ENCODE assay signal across 10 cellular contexts in the genomic region with DNA sequence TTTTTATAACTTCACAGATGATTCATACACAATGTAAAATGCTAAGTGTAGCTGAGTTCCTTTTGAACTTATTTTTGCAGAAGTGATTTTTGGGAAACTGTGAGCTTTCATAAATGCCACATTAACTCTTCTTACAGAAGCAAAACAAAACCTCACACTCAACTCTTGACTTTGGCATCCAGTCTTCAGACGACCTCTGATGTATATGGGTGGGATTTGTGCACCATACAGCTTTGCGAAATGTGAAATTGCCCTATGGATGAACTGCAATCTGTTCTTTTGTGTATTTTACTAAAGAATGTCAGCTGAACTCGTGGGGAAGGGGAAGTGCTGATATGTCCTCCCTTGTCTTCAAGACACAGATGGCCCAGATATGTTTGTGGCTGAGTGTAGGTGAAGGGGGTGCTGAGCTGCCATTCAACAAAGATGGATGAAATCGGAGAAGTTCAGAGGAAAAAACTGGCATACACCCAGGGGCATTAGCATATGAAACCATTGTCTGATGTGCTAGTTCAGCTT.
DNase-seq lines count a peak whose midpoint lies in the region; ATAC-seq and TF ChIP-seq lines count a peak whose summit lies in the region.
"Had no signal": no experiment of that assay in that cellular context is flagged by ENCODE, and none has a peak within 500 bp of the region (broad histone marks: within the 10 kb centered on the region; RNA-seq: fewer than 3 reads in every experiment).

No MANE protein-coding gene starts in this region.

- no peak for ATAC-seq in activated CD8-positive, alpha-beta memory T cell treated with anti-CD3 and anti-CD28 coated beads, Interleukin-2, amount 10 ng/mL, durations not matched to agents 7 days and 5 days
- ATAC-seq in GM18909 (IDR thresholded peaks at IDR 0.05; ENCODE audit: poor library complexity, unreplicated experiment), result no peak

- intact Hi-C loops in activated T-helper 1 cell treated with anti-CD3 and anti-CD28 coated beads, Interleukin-12 subunit alpha, Interleukin-12 subunit beta, Interleukin-2, Interleukin-4 antibody, amounts not matched to agents 30 ng/mL and 10 ng/mL and 1 ng/mL, durations not matched to agents 14 hours and 24 hours and 36 hours (cut with micrococcal nuclease), result loop anchor here (5.0 to 10.0 kb wide), 3 partner anchors 196 to 926 kb away; a partner anchor contains a TSS

- TF ChIP-seq CTCF in osteocyte (IDR thresholded peaks at IDR 0.05), result no peak

- CTCF ChIA-PET in activated CD8-positive, alpha-beta memory T cell treated with anti-CD3 and anti-CD28 coated beads, Interleukin-2, amount 10 ng/mL, durations not matched to agents 7 days and 5 days (lab: Charles Lee), result no interaction called here

- no peaks in the 10 kb centered on the region for H3K27me3 Mint-ChIP-seq in activated CD8-positive, alpha-beta memory T cell treated with anti-CD3 and anti-CD28 coated beads, Interleukin-2, amount 10 ng/mL, durations not matched to agents 7 days and 5 days
- no peaks in the 10 kb centered on the region for H3K27me3 Mint-ChIP-seq in activated T-helper 1 cell treated with anti-CD3 and anti-CD28 coated beads, Interleukin-12 subunit alpha, Interleukin-12 subunit beta, Interleukin-2, Interleukin-4 antibody, amounts not matched to agents 30 ng/mL and 10 ng/mL and 1 ng/mL, durations not matched to agents 14 hours and 24 hours and 36 hours (ENCODE audit: insufficient read depth)
- no peaks in the 10 kb centered on the region for H3K27me3 Mint-ChIP-seq in osteocyte (ENCODE audit: unreplicated experiment)

- no peaks in the 10 kb centered on the region for H3K9me3 Mint-ChIP-seq in activated CD8-positive, alpha-beta memory T cell treated with anti-CD3 and anti-CD28 coated beads, Interleukin-2, amount 10 ng/mL, durations not matched to agents 7 days and 5 days (ENCODE audit: low read depth)
- H3K9me3 Mint-ChIP-seq in activated T-helper 1 cell treated with anti-CD3 and anti-CD28 coated beads, Interleukin-12 subunit alpha, Interleukin-12 subunit beta, Interleukin-2, Interleukin-4 antibody, amounts not matched to agents 30 ng/mL and 10 ng/mL and 1 ng/mL, durations not matched to agents 14 hours and 24 hours and 36 hours, result no peaks in the 10 kb centered on the region
- no peaks in the 10 kb centered on the region for H3K9me3 Mint-ChIP-seq in osteocyte (ENCODE audit: unreplicated experiment)

- peaks cover 3% of the 10 kb centered on the region for H3K36me3 Mint-ChIP-seq in activated CD8-positive, alpha-beta memory T cell treated with anti-CD3 and anti-CD28 coated beads, Interleukin-2, amount 10 ng/mL, durations not matched to agents 7 days and 5 days
- peaks cover 10% of the 10 kb centered on the region for H3K36me3 Mint-ChIP-seq in activated T-helper 1 cell treated with anti-CD3 and anti-CD28 coated beads, Interleukin-12 subunit alpha, Interleukin-12 subunit beta, Interleukin-2, Interleukin-4 antibody, amounts not matched to agents 30 ng/mL and 10 ng/mL and 1 ng/mL, durations not matched to agents 14 hours and 24 hours and 36 hours (ENCODE audit: low read depth)
- H3K36me3 Mint-ChIP-seq in osteocyte (ENCODE audit: unreplicated experiment), result no peaks in the 10 kb centered on the region

- H3K4me1 Mint-ChIP-seq in activated CD8-positive, alpha-beta memory T cell treated with anti-CD3 and anti-CD28 coated beads, Interleukin-2, amount 10 ng/mL, durations not matched to agents 7 days and 5 days, result peaks cover 59% of the 10 kb centered on the region
- H3K4me1 Mint-ChIP-seq in activated T-helper 1 cell treated with anti-CD3 and anti-CD28 coated beads, Interleukin-12 subunit alpha, Interleukin-12 subunit beta, Interleukin-2, Interleukin-4 antibody, amounts not matched to agents 30 ng/mL and 10 ng/mL and 1 ng/mL, durations not matched to agents 14 hours and 24 hours and 36 hours (ENCODE audit: low read depth), result peaks cover 59% of the 10 kb centered on the region
- peaks cover 35% of the 10 kb centered on the region for H3K4me1 Mint-ChIP-seq in osteocyte (ENCODE audit: unreplicated experiment)

- peak overlapping the region; percentile 88 for H3K27ac Mint-ChIP-seq in activated CD8-positive, alpha-beta memory T cell treated with anti-CD3 and anti-CD28 coated beads, Interleukin-2, amount 10 ng/mL, durations not matched to agents 7 days and 5 days
- H3K27ac Mint-ChIP-seq in activated T-helper 1 cell treated with anti-CD3 and anti-CD28 coated beads, Interleukin-12 subunit alpha, Interleukin-12 subunit beta, Interleukin-2, Interleukin-4 antibody, amounts not matched to agents 30 ng/mL and 10 ng/mL and 1 ng/mL, durations not matched to agents 14 hours and 24 hours and 36 hours, result peak overlapping the region; percentile 80
- H3K27ac Mint-ChIP-seq in osteocyte (ENCODE audit: unreplicated experiment), result peak overlapping the region; percentile 75

- DNase-seq in activated CD8-positive, alpha-beta memory T cell treated with anti-CD3 and anti-CD28 coated beads, Interleukin-2, amount 10 ng/mL, durations not matched to agents 7 days and 5 days, result no peak
- DNase-seq in activated CD8-positive, alpha-beta memory T cell treated with anti-CD3 and anti-CD28 coated beads, Interleukin-2, amount 50 U/mL, for 48 hours, result no peak
- DNase-seq in NCI-H2107 treated with DMSO at 0.1 percent for 48 hours (lab: John Stamatoyannopoulos, UW; ENCODE audit: unreplicated experiment), result peak; percentile 92
- no peak for DNase-seq in activated T-helper 1 cell treated with anti-CD3 and anti-CD28 coated beads, Interleukin-12 subunit alpha, Interleukin-12 subunit beta, Interleukin-2, Interleukin-4 antibody, amounts not matched to agents 30 ng/mL and 10 ng/mL and 1 ng/mL, durations not matched to agents 14 hours and 24 hours and 36 hours (ENCODE audit: low spot score)
- DNase-seq in osteocyte (ENCODE audit: extremely low spot score, unreplicated experiment), result no peak
- no peak for DNase-seq in OCI-M2 (lab: John Stamatoyannopoulos, UW; ENCODE audit: unreplicated experiment)
- DNase-seq in DMS114 treated with DMSO at 0.1 percent for 48 hours (lab: John Stamatoyannopoulos, UW; ENCODE audit: unreplicated experiment), result no peak
- DNase-seq: H7, left cardiac atrium had no signal

- H3K4me3 Mint-ChIP-seq in activated CD8-positive, alpha-beta memory T cell treated with anti-CD3 and anti-CD28 coated beads, Interleukin-2, amount 10 ng/mL, durations not matched to agents 7 days and 5 days, result peak overlapping the region; percentile 7
- peak overlapping the region; percentile 6 for H3K4me3 Mint-ChIP-seq in activated T-helper 1 cell treated with anti-CD3 and anti-CD28 coated beads, Interleukin-12 subunit alpha, Interleukin-12 subunit beta, Interleukin-2, Interleukin-4 antibody, amounts not matched to agents 30 ng/mL and 10 ng/mL and 1 ng/mL, durations not matched to agents 14 hours and 24 hours and 36 hours
- no peak overlapping the region for H3K4me3 Mint-ChIP-seq in osteocyte (ENCODE audit: unreplicated experiment)
